Comparison of ENCODE assay signal across 9 cellular contexts in the genomic region with DNA sequence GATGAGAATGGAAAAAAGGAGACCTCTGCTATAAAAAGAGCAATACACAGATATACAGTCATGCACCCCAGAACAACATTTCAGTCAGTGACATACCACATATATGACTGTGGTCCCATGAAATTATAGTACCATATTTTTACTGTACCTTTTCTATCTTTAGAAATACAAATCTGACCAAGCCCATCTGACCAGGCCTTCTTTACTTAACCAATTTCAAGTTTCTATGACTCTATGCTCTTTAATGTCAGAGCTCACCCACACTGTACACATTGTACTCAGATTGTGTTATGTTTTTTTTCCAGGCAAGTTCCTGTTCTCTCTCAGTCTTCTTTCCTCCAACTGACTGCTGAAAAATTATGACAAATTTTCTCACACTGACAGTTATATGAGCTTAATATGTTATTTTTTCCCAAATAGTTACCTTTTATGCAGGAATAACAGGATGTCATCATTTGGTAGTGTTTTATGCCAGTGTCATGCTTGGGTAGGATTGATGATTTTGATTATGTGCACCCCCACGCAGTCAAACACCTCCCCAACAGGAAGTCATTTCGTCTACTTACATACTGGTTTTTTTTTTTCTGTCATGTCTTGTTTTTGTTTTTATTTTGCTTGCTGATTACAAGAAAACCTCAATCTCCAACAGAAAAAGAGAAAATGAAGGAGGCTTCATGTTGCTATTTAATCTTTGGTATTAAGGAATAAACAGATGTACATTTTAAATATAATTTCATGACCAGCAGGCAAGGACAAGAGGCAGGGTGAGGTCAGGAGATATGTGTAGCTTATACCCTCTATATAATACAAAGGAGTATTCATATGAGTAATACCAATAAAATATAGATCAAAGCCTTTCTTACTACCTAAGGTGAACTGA. TPM values are rescaled to one million over a fixed set of nuclear protein-coding genes. Genes with fewer than 3 reads are reported as not detected.
DNase-seq lines count a peak whose midpoint lies in the region; ATAC-seq, FAIRE-seq and TF ChIP-seq lines count a peak whose summit lies in the region.
"Had no signal": no experiment of that assay in that cellular context is flagged by ENCODE, and none has a peak within 500 bp of the region (broad histone marks: within the 10 kb centered on the region; RNA-seq: fewer than 3 reads in every experiment).

No MANE protein-coding gene starts in this region.

- no peaks in the 10 kb centered on the region for H3K79me2 ChIP-seq in astrocyte (ENCODE audit: insufficient read depth, low read length)

- H3K9me3 ChIP-seq in astrocyte (ENCODE audit: insufficient read depth, low read depth, low read length), result no peaks in the 10 kb centered on the region

- no peaks in the 10 kb centered on the region for H4K20me1 ChIP-seq in astrocyte (ENCODE audit: insufficient read depth, low read length)

- no peaks in the 10 kb centered on the region for H3K27me3 ChIP-seq in astrocyte (ENCODE audit: insufficient read depth, low read length)

- H3K27ac ChIP-seq in astrocyte (ENCODE audit: low read depth, low read length), result no peak overlapping the region

- H3K27me3 Mint-ChIP-seq in astrocyte (ENCODE audit: low read depth, unreplicated experiment), result no peaks in the 10 kb centered on the region

- H3K4me1 Mint-ChIP-seq in astrocyte (ENCODE audit: low read depth, unreplicated experiment), result no peaks in the 10 kb centered on the region
- H3K4me1 Mint-ChIP-seq in stimulated activated effector memory CD8-positive, alpha-beta T cell treated with anti-CD3 and anti-CD28 coated beads, Interleukin-12 subunit alpha, Interleukin-12 subunit beta, amount 100 ng/mL, for 72 hours, result peaks cover 37% of the 10 kb centered on the region

- peak; percentile 9 to 17 for DNase-seq in activated CD4-positive, alpha-beta T cell treated with anti-CD3 and anti-CD28 coated beads for 4 hours
- DNase-seq in activated CD4-positive, alpha-beta T cell treated with anti-CD3 and anti-CD28 coated beads, Interleukin-2, amount 50 U/mL, for 48 hours, result no peak
- DNase-seq in astrocyte (ENCODE audit: low read depth), result no peak
- DNase-seq in stimulated activated effector memory CD8-positive, alpha-beta T cell treated with anti-CD3 and anti-CD28 coated beads, Interleukin-12 subunit alpha, Interleukin-12 subunit beta, amount 100 ng/mL, for 72 hours (ENCODE audit: low spot score in 2 of 2), result no peak
- no peak for DNase-seq in ureter (ENCODE audit: low spot score)
- DNase-seq in stimulated activated CD4-positive, alpha-beta T cell treated with anti-CD3 and anti-CD28 coated beads, Interleukin-4, amount 100 ng/mL, for 24 hours, result no peak
- DNase-seq: MM.1S had no signal

- H3K9me3 Mint-ChIP-seq in astrocyte (ENCODE audit: unreplicated experiment), result no peaks in the 10 kb centered on the region
- no peaks in the 10 kb centered on the region for H3K9me3 Mint-ChIP-seq in stimulated activated effector memory CD8-positive, alpha-beta T cell treated with anti-CD3 and anti-CD28 coated beads, Interleukin-12 subunit alpha, Interleukin-12 subunit beta, amount 100 ng/mL, for 72 hours

- no peak overlapping the region for H3K4me3 Mint-ChIP-seq in astrocyte (ENCODE audit: unreplicated experiment)
- peak overlapping the region; percentile 69 for H3K4me3 Mint-ChIP-seq in stimulated activated effector memory CD8-positive, alpha-beta T cell treated with anti-CD3 and anti-CD28 coated beads, Interleukin-12 subunit alpha, Interleukin-12 subunit beta, amount 100 ng/mL, for 72 hours

- ATAC-seq in HG03066 (IDR thresholded peaks at IDR 0.05; ENCODE audit: low read depth, unreplicated experiment) (peak; percentile 68), GM21825 (IDR thresholded peaks at IDR 0.05; ENCODE audit: unreplicated experiment) (no peak)
- peak; percentile 98 for ATAC-seq in stimulated activated effector memory CD8-positive, alpha-beta T cell treated with anti-CD3 and anti-CD28 coated beads, Interleukin-12 subunit alpha, Interleukin-12 subunit beta, amount 100 ng/mL, for 72 hours

- no peak overlapping the region for H3K9ac ChIP-seq in astrocyte (ENCODE audit: low read length)

- peak overlapping the region; percentile 9 for H3K27ac Mint-ChIP-seq in astrocyte (ENCODE audit: unreplicated experiment)
- peak overlapping the region; percentile 96 for H3K27ac Mint-ChIP-seq in stimulated activated effector memory CD8-positive, alpha-beta T cell treated with anti-CD3 and anti-CD28 coated beads, Interleukin-12 subunit alpha, Interleukin-12 subunit beta, amount 100 ng/mL, for 72 hours

- H2AFZ ChIP-seq in astrocyte (ENCODE audit: low read depth, low read length), result no peak overlapping the region

- no peak overlapping the region for H3K4me2 ChIP-seq in astrocyte (ENCODE audit: low read length)

- H3K36me3 ChIP-seq in astrocyte (ENCODE audit: insufficient read depth, low read length), result no peaks in the 10 kb centered on the region

- no peaks in the 10 kb centered on the region for H3K36me3 Mint-ChIP-seq in astrocyte (ENCODE audit: low read depth, unreplicated experiment)
- peaks cover 15% of the 10 kb centered on the region for H3K36me3 Mint-ChIP-seq in stimulated activated effector memory CD8-positive, alpha-beta T cell treated with anti-CD3 and anti-CD28 coated beads, Interleukin-12 subunit alpha, Interleukin-12 subunit beta, amount 100 ng/mL, for 72 hours

- peaks cover 3% of the 10 kb centered on the region for H3K4me1 ChIP-seq in astrocyte (ENCODE audit: insufficient read depth, low read length)

- no peak overlapping the region for H3K4me3 ChIP-seq in astrocyte (ENCODE audit: insufficient read depth, low read depth, low read length)

- TF ChIP-seq CTCF in astrocyte (IDR thresholded peaks at IDR 0.05; ENCODE audit: insufficient read depth, low read depth, low read length), result no peak

- FAIRE-seq in astrocyte (lab: Jason Lieb, UNC), result no peak

RNA-seq across cellular contexts. Expression of gene CBLB, which starts 8.2 kb away (rescaled TPM):
- total RNA-seq in astrocyte, result 45.9 and 48.0 TPM in 2 replicates
- 90.8 TPM for total RNA-seq in ureter

Comparison
In these comparisons a context has a peak if more than half of its experiments do, and no peak if none do; other contexts are left out.
1. DNase-seq: peak in activated CD4-positive, alpha-beta T cell treated with anti-CD3 and anti-CD28 coated beads for 4 hours (2 of 2); none in activated CD4-positive, alpha-beta T cell treated with anti-CD3 and anti-CD28 coated beads, Interleukin-2, amount 50 U/mL, for 48 hours (0 of 2), astrocyte (single experiment), stimulated activated effector memory CD8-positive, alpha-beta T cell treated with anti-CD3 and anti-CD28 coated beads, Interleukin-12 subunit alpha, Interleukin-12 subunit beta, amount 100 ng/mL, for 72 hours (0 of 2), ureter (single experiment) and stimulated activated CD4-positive, alpha-beta T cell treated with anti-CD3 and anti-CD28 coated beads, Interleukin-4, amount 100 ng/mL, for 24 hours (single experiment).